20 cellular contexts compared by ENCODE assay signal in the genomic region with DNA sequence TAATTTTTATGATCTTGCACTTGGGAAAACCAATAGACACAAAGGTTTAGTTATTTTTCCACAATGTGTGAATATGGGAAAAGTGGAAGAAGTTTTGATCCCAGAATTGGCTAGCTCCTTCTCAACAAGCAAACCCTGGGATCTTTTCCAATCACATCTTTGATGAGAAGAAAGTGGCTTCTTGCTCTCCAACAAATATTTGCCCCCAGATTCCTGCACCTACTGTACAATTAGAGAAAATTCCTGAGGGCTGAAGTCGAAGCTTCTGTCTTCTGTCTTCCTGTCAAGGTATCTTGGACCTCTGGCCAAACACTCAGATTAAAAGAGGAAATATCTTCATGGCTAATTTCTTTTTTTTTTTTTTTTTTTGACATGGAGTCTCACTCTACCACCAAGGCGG.
DNase-seq lines count a peak whose midpoint lies in the region; ATAC-seq and TF ChIP-seq lines count a peak whose summit lies in the region.
"Had no signal": no experiment of that assay in that cellular context is flagged by ENCODE, and none has a peak within 500 bp of the region (broad histone marks: within the 10 kb centered on the region; RNA-seq: fewer than 3 reads in every experiment).

No MANE protein-coding gene starts in this region.

- H4K5ac ChIP-seq in IMR-90 (ENCODE audit: low read depth, low read length): peak overlapping the region; percentile 59; the same call in 1 of the 2 replicates

- intact Hi-C loops in IMR-90 (cut with micrococcal nuclease) (loop anchor here (1.0 to 5.0 kb wide), 3 partner anchors 33 to 178 kb away; a partner anchor contains a TSS), tibial artery (cut with DNase I; ENCODE audit: low total_unique reads) (loop anchor here (5.0 kb wide), 1 partner anchor 83 kb away; no protein-coding TSS in a partner anchor), natural killer cell (cut with micrococcal nuclease) (no loop called here)

- dilution Hi-C loops in IMR-90 (cut with HindIII; ENCODE audit: low sequenced_read_pairs, unreplicated experiment): no loop called here

- peak overlapping the region; percentile 35; the same call in 1 of the 2 replicates for H3K23ac ChIP-seq in IMR-90 (ENCODE audit: low read depth, low read length)

- H3K4me3 Mint-ChIP-seq in chondrocyte (ENCODE audit: unreplicated experiment) (no peak overlapping the region), natural killer cell (no peak overlapping the region)
- no peak overlapping the region for H3K4me3 Mint-ChIP-seq in effector memory CD8-positive, alpha-beta T cell
- H3K4me3 Mint-ChIP-seq: activated CD4-positive, alpha-beta T cell treated with anti-CD3 and anti-CD28 coated beads for 36 hours; activated naive CD8-positive, alpha-beta T cell had no signal

- H3K9me3 ChIP-seq in IMR-90 (ENCODE audit: control insufficient read depth, insufficient read depth, low read length) (no peaks in the 10 kb centered on the region), muscle layer of colon (ENCODE audit: low read length) (no peaks in the 10 kb centered on the region), tibial artery (no peaks in the 10 kb centered on the region)
- H3K9me3 ChIP-seq: BE2C, SJSA1 had no signal

- H4K91ac ChIP-seq in IMR-90 (ENCODE audit: insufficient read depth, low read depth, low read length): peak overlapping the region; percentile 98

- no peak overlapping the region for H3K4me2 ChIP-seq in IMR-90 (ENCODE audit: low read depth, low read length)

- H3K27ac ChIP-seq in IMR-90 (ENCODE audit: insufficient read depth, low read length) (no peak overlapping the region), muscle layer of colon (ENCODE audit: low read depth, low read length) (peak overlapping the region; percentile 77), tibial artery (peak overlapping the region; percentile 96)
- H3K27ac ChIP-seq: SJSA1 had no signal

- H3K18ac ChIP-seq in IMR-90 (ENCODE audit: low read depth, low read length): peak overlapping the region; percentile 73; the same call in 1 of the 2 replicates

- POLR2A ChIA-PET in IMR-90 (lab: Charles Lee; ENCODE audit: unreplicated experiment): no interaction called here

- peak overlapping the region; percentile 95; the same call in 2 of the 3 replicates for H2BK15ac ChIP-seq in IMR-90 (ENCODE audit: low read depth, low read length)

- peaks cover 0 to 10% of the 10 kb centered on the region in 2 experiments; a peak in 2 of 4 replicates for H3K79me1 ChIP-seq in IMR-90 (ENCODE audit: low read depth in 1 of 2, low read length in 2 of 2)

- H2AFZ ChIP-seq in IMR-90 (replicated peaks; ENCODE audit: low read length, poor library complexity): no peak overlapping the region

- no peaks in the 10 kb centered on the region for H4K20me1 ChIP-seq in IMR-90 (ENCODE audit: insufficient read depth, low read length)

- H2BK20ac ChIP-seq in IMR-90 (ENCODE audit: low read depth, low read length): peak overlapping the region; percentile 88

- in situ Hi-C loops in IMR-90 (cut with MboI; ENCODE audit: low sequenced_read_pairs): no loop called here

- H3K4me1 Mint-ChIP-seq in chondrocyte (ENCODE audit: low read depth) (peaks cover 63% of the 10 kb centered on the region), natural killer cell (peaks cover 0 to 6% of the 10 kb centered on the region in 2 donors)
- H3K4me1 Mint-ChIP-seq in effector memory CD8-positive, alpha-beta T cell (ENCODE audit: low read depth in 2 of 2): peaks cover 0 to 6% of the 10 kb centered on the region in 2 donors
- H3K4me1 Mint-ChIP-seq: activated CD4-positive, alpha-beta T cell treated with anti-CD3 and anti-CD28 coated beads for 36 hours had no signal

- no peak overlapping the region for H3K56ac ChIP-seq in IMR-90 (ENCODE audit: extremely low read depth, insufficient read depth, low read length)

- H3K9ac ChIP-seq in IMR-90 (ENCODE audit: low read depth, low read length) (no peak overlapping the region), muscle layer of colon (ENCODE audit: low read length) (no peak overlapping the region)

- no CpG with 5 or more reads among the region's 2 CpGs for WGBS in IMR-90 (ENCODE audit: extremely low coverage in 2 of 2, insufficient read length in 1 of 2), 2 experiments

- CTCF ChIA-PET in IMR-90 (lab: Yijun Ruan, JAX): interaction anchor here (0.6 kb wide), 2 partner anchors 190 to 1627 kb away, joined by 3 to 6 read pairs; no protein-coding TSS in a partner anchor

- H2AK5ac ChIP-seq in IMR-90 (ENCODE audit: low read depth, low read length): peak overlapping the region; percentile 3; the same call in 1 of the 2 replicates

- ATAC-seq in IMR-90 (ENCODE audit: low read depth) (no peak), GM21528 (IDR thresholded peaks at IDR 0.05; ENCODE audit: low FRiP score, unreplicated experiment) (no peak), natural killer cell (no peak)
- no peak for ATAC-seq in effector memory CD8-positive, alpha-beta T cell (replicated peaks)
- ATAC-seq: activated CD4-positive, alpha-beta T cell treated with anti-CD3 and anti-CD28 coated beads for 36 hours had no signal

- TF ChIP-seq RAD21 in IMR-90 (IDR thresholded peaks at IDR 0.05; ENCODE audit: low read length): no peak

- H3K27ac Mint-ChIP-seq in chondrocyte (ENCODE audit: unreplicated experiment): peak overlapping the region; percentile 93
- no peak overlapping the region for H3K27ac Mint-ChIP-seq in effector memory CD8-positive, alpha-beta T cell
- H3K27ac Mint-ChIP-seq in natural killer cell: no peak overlapping the region
- H3K27ac Mint-ChIP-seq: activated CD4-positive, alpha-beta T cell treated with anti-CD3 and anti-CD28 coated beads for 36 hours; activated naive CD8-positive, alpha-beta T cell had no signal

- peaks cover 31% of the 10 kb centered on the region for H3K4me1 ChIP-seq in IMR-90 (ENCODE audit: control insufficient read depth, insufficient read depth, low read length)
- peaks cover 41% of the 10 kb centered on the region for H3K4me1 ChIP-seq in muscle layer of colon (ENCODE audit: insufficient read depth, low read length)
- H3K4me1 ChIP-seq in tibial artery: peaks cover 0 to 56% (median 52%) of the 10 kb centered on the region in 4 donors
- H3K4me1 ChIP-seq: BE2C, SJSA1 had no signal

- H3K36me3 ChIP-seq in IMR-90 (ENCODE audit: control insufficient read depth, insufficient read depth, low read length) (no peaks in the 10 kb centered on the region), muscle layer of colon (ENCODE audit: insufficient read depth, low read length) (no peaks in the 10 kb centered on the region), tibial artery (no peaks in the 10 kb centered on the region)
- H3K36me3 ChIP-seq: BE2C, SJSA1 had no signal

- peak overlapping the region; percentile 66 to 92 for H4K8ac ChIP-seq in IMR-90 (ENCODE audit: low read depth in 2 of 2, low read length in 2 of 2)

- H3K27me3 ChIP-seq in IMR-90 (ENCODE audit: control insufficient read depth, insufficient read depth, low read length) (no peaks in the 10 kb centered on the region), muscle layer of colon (ENCODE audit: control insufficient read depth in 1 of 2, insufficient read depth in 2 of 2, low read length in 2 of 2) (no peaks in the 10 kb centered on the region), tibial artery (no peaks in the 10 kb centered on the region)
- H3K27me3 ChIP-seq: BE2C, SJSA1 had no signal

- BruUV-seq in IMR-90 (replicated peaks; lab: Mats Ljungman, UMichigan): no TSS peak

- H2AK9ac ChIP-seq in IMR-90 (replicated peaks; ENCODE audit: low read depth, low read length, poor library complexity): no peak overlapping the region

- H3K36me3 Mint-ChIP-seq in chondrocyte (ENCODE audit: low read depth) (no peaks in the 10 kb centered on the region), natural killer cell (no peaks in the 10 kb centered on the region)
- no peaks in the 10 kb centered on the region for H3K36me3 Mint-ChIP-seq in effector memory CD8-positive, alpha-beta T cell (ENCODE audit: insufficient read depth)
- H3K36me3 Mint-ChIP-seq: activated naive CD8-positive, alpha-beta T cell had no signal

- H3K9me1 ChIP-seq in IMR-90 (ENCODE audit: insufficient read depth, low read length): peaks cover 19% of the 10 kb centered on the region

- H3K4ac ChIP-seq in IMR-90 (ENCODE audit: low read depth, low read length): peak overlapping the region; percentile 47; the same call in 1 of the 2 replicates

- peak overlapping the region; percentile 87 for H2BK120ac ChIP-seq in IMR-90 (ENCODE audit: low read depth, low read length)

- H3K14ac ChIP-seq in IMR-90 (replicated peaks; ENCODE audit: low read depth, low read length): peak overlapping the region; percentile 38

- no peaks in the 10 kb centered on the region for H3K9me3 Mint-ChIP-seq in chondrocyte (ENCODE audit: low read depth)
- no peaks in the 10 kb centered on the region for H3K9me3 Mint-ChIP-seq in effector memory CD8-positive, alpha-beta T cell
- no peaks in the 10 kb centered on the region for H3K9me3 Mint-ChIP-seq in natural killer cell

- H3K27me3 Mint-ChIP-seq in chondrocyte (ENCODE audit: low read depth): no peaks in the 10 kb centered on the region
- H3K27me3 Mint-ChIP-seq in effector memory CD8-positive, alpha-beta T cell: peaks cover 0 to 13% of the 10 kb centered on the region in 2 donors
- peaks cover 0 to 2% of the 10 kb centered on the region in 2 donors for H3K27me3 Mint-ChIP-seq in natural killer cell (ENCODE audit: low read depth in 2 of 2)
- H3K27me3 Mint-ChIP-seq: activated CD4-positive, alpha-beta T cell treated with anti-CD3 and anti-CD28 coated beads for 36 hours had no signal

- TF ChIP-seq CTCF in IMR-90 (conservative IDR thresholded peaks at IDR 0.05; ENCODE audit: low read depth, low read length) (no peak), chondrocyte (IDR thresholded peaks at IDR 0.05) (no peak), tibial artery (IDR thresholded peaks at IDR 0.05) (no peak), natural killer cell (IDR thresholded peaks at IDR 0.05) (no peak)

- H2BK5ac ChIP-seq in IMR-90 (ENCODE audit: low read depth, low read length, poor library complexity, severe bottlenecking): peak overlapping the region; percentile 97

- no peak for TF ChIP-seq POLR2A in IMR-90 (IDR thresholded peaks at IDR 0.05; ENCODE audit: low read depth, low read length)

- DNase-seq in IMR-90 (no peak), chondrocyte (ENCODE audit: low spot score) (no peak), tibial artery (no peak), natural killer cell (no peak)
- no peak for DNase-seq in effector memory CD8-positive, alpha-beta T cell
- DNase-seq in stimulated activated CD8-positive, alpha-beta memory T cell treated with anti-CD3 and anti-CD28 coated beads, Interleukin-4, amount 100 ng/mL, for 48 hours: no peak
- DNase-seq: activated CD4-positive, alpha-beta T cell treated with anti-CD3 and anti-CD28 coated beads for 36 hours; activated T-cell treated with anti-CD3 and anti-CD28 coated beads for 4 hours; BE2C; central memory CD4-positive, alpha-beta T cell; DMS153; NCI-H1436 treated with DMSO at 0.1 percent for 48 hours; NCI-H446; nucleus accumbens; small intestine; stimulated activated naive CD4-positive, alpha-beta T cell had no signal

- H3K4me3 ChIP-seq in IMR-90 (ENCODE audit: insufficient read depth, low read depth, low read length) (no peak overlapping the region), muscle layer of colon (ENCODE audit: low read depth in 1 of 2, low read length in 2 of 2) (no peak overlapping the region), tibial artery (no peak overlapping the region)
- H3K4me3 ChIP-seq: SJSA1 had no signal

TF ChIP-seq in IMR-90, 13 proteins besides CTCF, POLR2A, EP300 and RAD21 (continues in another document):
- no peak for TF ChIP-seq NFE2L2 (IDR thresholded peaks at IDR 0.05; ENCODE audit: low read depth, low read length)
- TF ChIP-seq CEBPB (IDR thresholded peaks at IDR 0.05; ENCODE audit: low read depth, low read length): no peak
